Comparison of ENCODE assay signal across 1 cellular context in the genomic region with DNA sequence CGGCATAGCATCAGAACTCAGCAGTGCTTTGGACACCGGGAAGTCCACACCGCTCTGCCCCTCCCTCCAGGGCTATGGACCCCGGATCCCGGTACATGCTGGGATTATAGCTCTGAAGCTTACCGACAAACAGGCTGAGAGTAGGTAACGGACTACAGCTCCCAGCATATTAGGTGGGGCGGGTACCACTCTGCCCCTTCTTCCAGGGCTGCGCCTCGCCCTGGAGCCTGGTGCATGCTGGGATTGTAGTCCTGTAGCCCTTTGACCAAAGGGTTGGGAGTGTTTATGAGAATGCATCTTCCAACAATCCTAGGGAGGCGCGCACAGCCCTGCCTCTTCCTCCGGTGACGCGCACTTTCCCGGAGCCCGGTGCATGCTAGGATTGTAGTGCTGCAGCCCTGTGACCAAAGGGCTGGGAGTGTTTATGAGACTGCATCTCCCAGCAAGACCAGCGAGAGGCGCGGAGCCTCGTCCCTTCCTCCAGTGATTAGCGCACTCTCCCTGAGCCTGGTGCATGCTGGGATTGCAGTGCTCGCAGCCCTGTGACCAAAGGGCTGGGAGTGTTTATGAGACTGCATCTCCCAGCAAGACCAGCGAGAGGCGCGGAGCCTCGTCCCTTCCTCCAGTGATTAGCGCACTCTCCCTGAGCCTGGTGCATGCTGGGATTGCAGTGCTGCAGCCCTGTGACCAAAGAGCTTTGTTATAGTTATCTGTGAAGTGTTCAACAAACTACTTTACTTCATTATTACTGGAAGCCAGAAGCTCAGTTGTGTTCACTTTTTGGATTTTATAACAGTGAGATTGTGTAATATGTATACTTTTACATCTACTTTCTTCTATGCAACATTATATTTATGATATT.
TF ChIP-seq lines count a peak whose summit lies in the region.
"Not testable (repeated sequence)": the region's sequence is repeated elsewhere in the genome, so short reads cannot be mapped to it uniquely, and the experiment has no call there.

No MANE protein-coding gene starts in this region.

TF ChIP-seq in HepG2, 621 proteins besides CTCF, POLR2A, EP300 and RAD21:
- not testable (repeated sequence) for TF ChIP-seq CREB1 (IDR thresholded peaks at IDR 0.05); CREM (CRISPR knock-in tag; IDR thresholded peaks at IDR 0.05); GABPA (IDR thresholded peaks at IDR 0.05; ENCODE audit: low read depth, low read length)
- TF ChIP-seq CREB1 (CRISPR knock-in tag; IDR thresholded peaks at IDR 0.05) (peak; percentile 53), ZNF143 (CRISPR knock-in tag; IDR thresholded peaks at IDR 0.05) (peak; percentile 81), CREM (IDR thresholded peaks at IDR 0.05) (peak; percentile 69), THAP11 (CRISPR knock-in tag; IDR thresholded peaks at IDR 0.05) (peak; percentile 87), GABPA (CRISPR knock-in tag; IDR thresholded peaks at IDR 0.05; ENCODE audit: low read depth) (peak; percentile 37), GABPB1 (CRISPR knock-in tag; IDR thresholded peaks at IDR 0.05) (peak; percentile 61)
- TF ChIP-seq, protein P1, sequence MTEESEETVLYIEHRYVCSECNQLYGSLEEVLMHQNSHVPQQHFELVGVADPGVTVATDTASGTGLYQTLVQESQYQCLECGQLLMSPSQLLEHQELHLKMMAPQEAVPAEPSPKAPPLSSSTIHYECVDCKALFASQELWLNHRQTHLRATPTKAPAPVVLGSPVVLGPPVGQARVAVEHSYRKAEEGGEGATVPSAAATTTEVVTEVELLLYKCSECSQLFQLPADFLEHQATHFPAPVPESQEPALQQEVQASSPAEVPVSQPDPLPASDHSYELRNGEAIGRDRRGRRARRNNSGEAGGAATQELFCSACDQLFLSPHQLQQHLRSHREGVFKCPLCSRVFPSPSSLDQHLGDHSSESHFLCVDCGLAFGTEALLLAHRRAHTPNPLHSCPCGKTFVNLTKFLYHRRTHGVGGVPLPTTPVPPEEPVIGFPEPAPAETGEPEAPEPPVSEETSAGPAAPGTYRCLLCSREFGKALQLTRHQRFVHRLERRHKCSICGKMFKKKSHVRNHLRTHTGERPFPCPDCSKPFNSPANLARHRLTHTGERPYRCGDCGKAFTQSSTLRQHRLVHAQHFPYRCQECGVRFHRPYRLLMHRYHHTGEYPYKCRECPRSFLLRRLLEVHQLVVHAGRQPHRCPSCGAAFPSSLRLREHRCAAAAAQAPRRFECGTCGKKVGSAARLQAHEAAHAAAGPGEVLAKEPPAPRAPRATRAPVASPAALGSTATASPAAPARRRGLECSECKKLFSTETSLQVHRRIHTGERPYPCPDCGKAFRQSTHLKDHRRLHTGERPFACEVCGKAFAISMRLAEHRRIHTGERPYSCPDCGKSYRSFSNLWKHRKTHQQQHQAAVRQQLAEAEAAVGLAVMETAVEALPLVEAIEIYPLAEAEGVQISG (CRISPR knock-in tag; IDR thresholded peaks at IDR 0.05): 0 out of 2 replicates have a peak, but pooled peaks have one; percentile 17
